2 cellular contexts compared by ENCODE assay signal in genomic region chr11:117160826-117161225, GRCh38.
TF ChIP-seq lines count a peak whose summit lies in the region.

No MANE protein-coding gene starts in this region.

TF ChIP-seq in IMR-90, 13 proteins besides CTCF, POLR2A, EP300 and RAD21:
- TF ChIP-seq MXI1 (IDR thresholded peaks at IDR 0.05; ENCODE audit: borderline replicate concordance, low read depth, low read length) (no peak), USF2 (IDR thresholded peaks at IDR 0.05; ENCODE audit: low read depth, low read length) (no peak), MAFK (IDR thresholded peaks at IDR 0.05; ENCODE audit: low read depth, low read length) (no peak), SMC3 (IDR thresholded peaks at IDR 0.05; ENCODE audit: low read depth, low read length) (no peak), CEBPB (IDR thresholded peaks at IDR 0.05; ENCODE audit: low read depth, low read length) (no peak), FOS (IDR thresholded peaks at IDR 0.05; ENCODE audit: low read depth, low read length) (no peak), ELK1 (IDR thresholded peaks at IDR 0.05; ENCODE audit: borderline replicate concordance, low read depth, low read length) (no peak), RFX5 (IDR thresholded peaks at IDR 0.05; ENCODE audit: low read depth, low read length) (no peak), NFE2L2 (IDR thresholded peaks at IDR 0.05; ENCODE audit: low read depth, low read length) (no peak), RCOR1 (IDR thresholded peaks at IDR 0.05; ENCODE audit: insufficient replicate concordance, low read length) (no peak), CHD1 (IDR thresholded peaks at IDR 0.05; ENCODE audit: low read depth, low read length) (no peak), MAZ (IDR thresholded peaks at IDR 0.05; ENCODE audit: borderline replicate concordance, low read depth, low read length) (no peak), BHLHE40 (IDR thresholded peaks at IDR 0.05; ENCODE audit: low read depth, low read length) (no peak)
TF ChIP-seq in IMR-90: peak in this region for 0.

TF ChIP-seq in endothelial cell of umbilical vein, 7 proteins besides CTCF, POLR2A, EP300 and RAD21:
- no peak for TF ChIP-seq JUN (IDR thresholded peaks at IDR 0.05; ENCODE audit: borderline replicate concordance, insufficient read depth, insufficient read length, low read depth)
- no peak for TF ChIP-seq MAX (IDR thresholded peaks at IDR 0.05; ENCODE audit: insufficient read depth, insufficient read length)
- no peak for TF ChIP-seq EZH2 (IDR thresholded peaks at IDR 0.05; ENCODE audit: borderline replicate concordance, low read depth, low read length, severe bottlenecking)
- TF ChIP-seq FOS (IDR thresholded peaks at IDR 0.05; ENCODE audit: borderline replicate concordance, insufficient read depth, low read length): no peak
- no peak for TF ChIP-seq POLR2AphosphoS5 (IDR thresholded peaks at IDR 0.05; ENCODE audit: insufficient read depth, low read depth, low read length)
- TF ChIP-seq MYC (IDR thresholded peaks at IDR 0.05; ENCODE audit: low read depth, low read length): no peak
- TF ChIP-seq GATA2 (IDR thresholded peaks at IDR 0.05; ENCODE audit: insufficient read depth, insufficient read length, low read depth, low read length): no peak
TF ChIP-seq in endothelial cell of umbilical vein: peak in this region for 0.
